In genomic region chr3:52896613-52897012, GRCh38 we compare ENCODE assay signal across 8 cellular contexts. TPM values are rescaled to one million over a fixed set of nuclear protein-coding genes. Genes with fewer than 3 reads are reported as not detected.
DNase-seq lines count a peak whose midpoint lies in the region; ATAC-seq and TF ChIP-seq lines count a peak whose summit lies in the region.

No MANE protein-coding gene starts in this region.

- peaks cover 4% of the 10 kb centered on the region; the same call in 1 of the 2 replicates for H3K27me3 Mint-ChIP-seq in HFFc6 (ENCODE audit: insufficient read depth)

- H3K27ac ChIP-seq in lung (ENCODE audit: low read depth in 1 of 2, low read length in 1 of 2): peak overlapping the region in 1 of 2 donors; percentile 14

- H3K36me3 ChIP-seq in BJ (ENCODE audit: control insufficient read depth, insufficient read depth, low read length) (no peaks in the 10 kb centered on the region), lung (ENCODE audit: control insufficient read depth in 2 of 2, insufficient read depth in 2 of 2, low read length in 2 of 2) (peaks cover 0 to 2% of the 10 kb centered on the region in 2 donors)

- no peaks in the 10 kb centered on the region for H3K27me3 ChIP-seq in BJ (ENCODE audit: control insufficient read depth, insufficient read depth, low read length)
- H3K27me3 ChIP-seq in lung (ENCODE audit: control insufficient read depth, insufficient read depth): no peaks in the 10 kb centered on the region

- peak overlapping the region; percentile 80 for H3K4me3 ChIP-seq in BJ (ENCODE audit: low read depth, low read length)
- H3K4me3 ChIP-seq in lung: peak overlapping the region; percentile 56

- 5 to 7% methylated on average over 9 of the region's 9 CpGs for WGBS in lung, 2 donors

- DNase-seq in BJ (ENCODE audit: low read depth) (no peak), HFFc6 (no peak), astrocyte of the hippocampus (ENCODE audit: low read depth, low spot score) (peak; percentile 6), lung (ENCODE audit: low spot score) (peak; percentile 29), left lobe of liver (ENCODE audit: low spot score) (no peak)

- POLR2A ChIA-PET in BJ (lab: Charles Lee): no interaction called here

- peaks cover 57% of the 10 kb centered on the region for H3K4me1 Mint-ChIP-seq in HFFc6 (ENCODE audit: low read depth)

- H3K27ac Mint-ChIP-seq in HFFc6: peak overlapping the region; percentile 69

- no peak for TF ChIP-seq POLR2A in GM18505 (IDR thresholded peaks at IDR 0.05; ENCODE audit: borderline replicate concordance, extremely low read depth, insufficient read depth, insufficient read length)

- no peak for ATAC-seq in lung (ENCODE audit: insufficient read depth, low FRiP score)
- ATAC-seq in GM21528 (IDR thresholded peaks at IDR 0.05; ENCODE audit: low FRiP score, unreplicated experiment): no peak
- ATAC-seq in GM18505 (IDR thresholded peaks at IDR 0.05; ENCODE audit: unreplicated experiment): no peak
- ATAC-seq in GM19351 (IDR thresholded peaks at IDR 0.05; ENCODE audit: unreplicated experiment): no peak
- no peak for ATAC-seq in left lobe of liver

- CTCF ChIA-PET in BJ (lab: Yijun Ruan, JAX): interaction anchor here (1.7 to 2.6 kb wide), 2 partner anchors 14 to 44 kb away, joined by 4 to 6 read pairs; no protein-coding TSS in a partner anchor

- H3K9me3 Mint-ChIP-seq in HFFc6: no peaks in the 10 kb centered on the region

- H3K36me3 Mint-ChIP-seq in HFFc6 (ENCODE audit: low read depth): no peaks in the 10 kb centered on the region; the same call in 1 of the 2 replicates

- H3K4me1 ChIP-seq in lung (ENCODE audit: control insufficient read depth in 2 of 2, insufficient read depth in 2 of 2, low read length in 2 of 2): peaks cover 5 to 10% of the 10 kb centered on the region in 2 donors

- H3K4me3 Mint-ChIP-seq in HFFc6: peak overlapping the region; percentile 96

- no peak for TF ChIP-seq CTCF in BJ (IDR thresholded peaks at IDR 0.05; ENCODE audit: insufficient read depth, low read depth, low read length)
- no peak for TF ChIP-seq CTCF in HFFc6 (IDR thresholded peaks at IDR 0.05)
- no peak for TF ChIP-seq CTCF in lung (IDR thresholded peaks at IDR 0.05; ENCODE audit: control extremely low read depth, extremely low read depth)

- no peaks in the 10 kb centered on the region for H3K9me3 ChIP-seq in lung (ENCODE audit: control insufficient read depth in 2 of 2, insufficient read depth in 1 of 2, low read length in 1 of 2)

RNA-seq across cellular contexts. Expression of gene STIMATE, which starts 0.7 kb away (rescaled TPM):
- polyA plus RNA-seq in BJ (2011; rRNA removed) (11.6 and 13.5 TPM in 2 replicates), lung (10 to 100 TPM; 18.6 to 19.0 TPM)
- polyA minus RNA-seq in BJ (2011; rRNA and poly(A)+ RNA removed): 6.9 and 21.5 TPM in 2 replicates
- total RNA-seq in HFFc6 (2021; fragmentation: NEBNext Ultra II Directional; extraction: Animal tissue kit (Norgen Biotek cat#: 25700)): 10 to 100 TPM; 18.4 to 25.6 (median 21.7) TPM
- total RNA-seq in lung (10 to 100 TPM; 21.9 to 62.5 TPM), left lobe of liver (36.4 TPM)

Comparison
In these comparisons a context has a peak if more than half of its experiments do, and no peak if none do; other contexts are left out.
1. DNase-seq: peak in astrocyte of the hippocampus (single experiment) and lung (single experiment); none in BJ (single experiment), HFFc6 (single experiment) and left lobe of liver (single experiment).